ENCODE assay signal across 25 cellular contexts in the genomic region with DNA sequence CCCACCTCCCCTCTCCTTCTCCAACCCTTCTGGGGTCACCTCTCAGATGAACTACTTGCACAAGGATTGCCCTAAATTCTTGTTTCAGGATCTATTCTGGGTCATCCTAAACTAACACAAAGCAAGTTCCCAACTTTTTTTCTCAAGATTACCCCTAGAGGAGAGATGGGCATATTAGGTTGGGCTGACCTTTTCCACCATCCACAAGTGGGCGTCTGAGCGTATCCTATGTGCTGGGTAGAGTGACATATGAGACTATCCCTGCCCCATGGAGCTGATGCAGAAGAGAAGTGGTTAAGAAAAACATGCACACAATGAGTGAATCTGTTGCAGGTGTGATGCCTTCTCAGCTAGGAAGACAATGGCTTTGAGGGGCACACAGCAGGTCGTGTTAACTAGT.
DNase-seq lines count a peak whose midpoint lies in the region; ATAC-seq, FAIRE-seq and TF ChIP-seq lines count a peak whose summit lies in the region.
"Had no signal": no experiment of that assay in that cellular context is flagged by ENCODE, and none has a peak within 500 bp of the region (broad histone marks: within the 10 kb centered on the region; RNA-seq: fewer than 3 reads in every experiment).

No MANE protein-coding gene starts in this region.

- H4K20me1 ChIP-seq in GM23338 (replicated peaks; ENCODE audit: insufficient read depth) (no peaks in the 10 kb centered on the region), HCT116 (ENCODE audit: insufficient read depth) (no peaks in the 10 kb centered on the region), K562 (replicated peaks; ENCODE audit: control insufficient read depth, insufficient read depth, low read length) (no peaks in the 10 kb centered on the region), OCI-LY7 (ENCODE audit: insufficient read depth, low read length) (no peaks in the 10 kb centered on the region)
- H4K20me1 ChIP-seq: BLaER1 treated with 17β-estradiol and CSF1 and Interleukin-3, amounts not matched to agents 10 nM and 100 nM had no signal

- TF ChIP-seq POLR2A in HCT116 (IDR thresholded peaks at IDR 0.05; ENCODE audit: borderline replicate concordance, extremely low read depth, insufficient read depth, insufficient read length) (no peak), K562 (conservative IDR thresholded peaks at IDR 0.05) (no peak), spleen (IDR thresholded peaks at IDR 0.05) (no peak)

- H3K36me3 ChIP-seq in GM23338 (ENCODE audit: insufficient read depth) (no peaks in the 10 kb centered on the region), HCT116 (ENCODE audit: control insufficient read depth in 1 of 2, insufficient read depth in 2 of 2, low read length in 2 of 2) (no peaks in the 10 kb centered on the region), K562 (ENCODE audit: control insufficient read depth, insufficient read depth, low read length) (no peaks in the 10 kb centered on the region), OCI-LY7 (ENCODE audit: insufficient read depth, low read length) (no peaks in the 10 kb centered on the region), spleen (no peaks in the 10 kb centered on the region)
- H3K36me3 ChIP-seq: BLaER1 treated with 17β-estradiol and CSF1 and Interleukin-3, amounts not matched to agents 10 nM and 100 nM had no signal

- no peak overlapping the region for H3K4me2 ChIP-seq in GM23338
- no peak overlapping the region for H3K4me2 ChIP-seq in HCT116 (ENCODE audit: low read length)
- no peak overlapping the region for H3K4me2 ChIP-seq in K562 (ENCODE audit: insufficient read depth, low read length)
- no peak overlapping the region for H3K4me2 ChIP-seq in OCI-LY7 (ENCODE audit: low read length)
- H3K4me2 ChIP-seq: BLaER1 treated with 17β-estradiol and CSF1 and Interleukin-3, amounts not matched to agents 10 nM and 100 nM had no signal

- H3K4me1 ChIP-seq in GM23338 (ENCODE audit: insufficient read depth) (no peaks in the 10 kb centered on the region), HCT116 (ENCODE audit: control insufficient read depth in 1 of 2, insufficient read depth in 2 of 2, low read length in 2 of 2) (no peaks in the 10 kb centered on the region), K562 (replicated peaks in 1 of 2; ENCODE audit: control insufficient read depth in 2 of 2, insufficient read depth in 2 of 2, low read length in 2 of 2) (no peaks in the 10 kb centered on the region), OCI-LY7 (ENCODE audit: insufficient read depth, low read length, poor library complexity, severe bottlenecking) (no peaks in the 10 kb centered on the region), spleen (no peaks in the 10 kb centered on the region)
- H3K4me1 ChIP-seq: BLaER1 treated with 17β-estradiol and CSF1 and Interleukin-3, amounts not matched to agents 10 nM and 100 nM had no signal

- H3K27me3 Mint-ChIP-seq in GM23338 (ENCODE audit: insufficient read depth, low read depth, poor library complexity) (peaks cover 4% of the 10 kb centered on the region), glutamatergic neuron (ENCODE audit: unreplicated experiment) (peaks cover 3% of the 10 kb centered on the region), MCF 10A (ENCODE audit: insufficient read depth, unreplicated experiment) (no peaks in the 10 kb centered on the region)

- no TSS peak for BruUV-seq in HCT116 (replicated peaks; lab: Mats Ljungman, UMichigan)
- no TSS peak for BruUV-seq in K562 (replicated peaks; lab: Mats Ljungman, UMichigan)
- no TSS peak for BruUV-seq in OCI-LY7 (replicated peaks; lab: Mats Ljungman, UMichigan)
- BruUV-seq in MCF 10A (replicated peaks; lab: Mats Ljungman, UMichigan) = no TSS peak

- RAD21 ChIA-PET in HCT116 (lab: Charles Lee; ENCODE audit: low non-redundant PET in 1 of 2, low total read pairs in 2 of 2, uncharacterized antibody in 2 of 2, unreplicated experiment in 2 of 2) = no interaction called here

- H3F3A ChIP-seq in GM23338 (replicated peaks; ENCODE audit: low read depth) = no peaks in the 10 kb centered on the region

- H3K4me3 ChIP-seq in GM23338 (no peak overlapping the region), HCT116 (replicated peaks in 1 of 2; ENCODE audit: low read depth in 1 of 2, low read length in 2 of 2) (no peak overlapping the region), K562 (no peak overlapping the region), OCI-LY7 (ENCODE audit: low read depth, low read length, poor library complexity, severe bottlenecking) (no peak overlapping the region), spleen (no peak overlapping the region)
- H3K4me3 ChIP-seq: BLaER1 treated with 17β-estradiol and CSF1 and Interleukin-3, amounts not matched to agents 10 nM and 100 nM; GM12878; GM23248 had no signal

- H3K36me3 Mint-ChIP-seq in GM23338 (ENCODE audit: low read depth) (peaks cover 5% of the 10 kb centered on the region; the same call in 1 of the 3 replicates), glutamatergic neuron (ENCODE audit: unreplicated experiment) (peaks cover 7% of the 10 kb centered on the region), MCF 10A (ENCODE audit: insufficient read depth, unreplicated experiment) (no peaks in the 10 kb centered on the region)
- H3K36me3 Mint-ChIP-seq: CD14-positive monocyte had no signal

- H2AFZ ChIP-seq in GM23338 = no peak overlapping the region
- no peak overlapping the region for H2AFZ ChIP-seq in HCT116 (ENCODE audit: low read depth, low read length, poor library complexity, severe bottlenecking)
- no peak overlapping the region for H2AFZ ChIP-seq in K562 (ENCODE audit: low read depth, low read length)
- no peak overlapping the region for H2AFZ ChIP-seq in OCI-LY7 (ENCODE audit: low read length)
- H2AFZ ChIP-seq: GM23248 had no signal

- no peaks in the 10 kb centered on the region for H3K9me3 ChIP-seq in HCT116 (ENCODE audit: control insufficient read depth in 1 of 2, insufficient read depth in 1 of 2, low read depth in 1 of 2, low read length in 2 of 2)
- no peaks in the 10 kb centered on the region for H3K9me3 ChIP-seq in K562 (replicated peaks; ENCODE audit: control insufficient read depth, insufficient read depth, low read depth, low read length)
- no peaks in the 10 kb centered on the region for H3K9me3 ChIP-seq in OCI-LY7 (ENCODE audit: low read length)
- H3K9me3 ChIP-seq in spleen = peaks cover 0 to 18% (median 2%) of the 10 kb centered on the region in 8 donors

- H3K4me3 Mint-ChIP-seq in GM23338 = no peak overlapping the region
- H3K4me3 Mint-ChIP-seq in glutamatergic neuron (ENCODE audit: unreplicated experiment) = no peak overlapping the region
- H3K4me3 Mint-ChIP-seq in MCF 10A (ENCODE audit: unreplicated experiment) = no peak overlapping the region
- H3K4me3 Mint-ChIP-seq: B cell; CD14-positive monocyte; CD4-positive, alpha-beta T cell; CD8-positive, alpha-beta memory T cell; HFFc6 had no signal

- TF ChIP-seq CTCF in GM23338 (conservative IDR thresholded peaks at IDR 0.05; ENCODE audit: low read depth in 2 of 2) (peak; percentile 18 to 49; a peak in 3 of 4 replicates), HCT116 (IDR thresholded peaks at IDR 0.05 in 2 of 3, conservative IDR thresholded peaks at IDR 0.05 in 1 of 3; ENCODE audit: borderline replicate concordance in 1 of 3, insufficient read depth in 1 of 3, low read depth in 2 of 3, low read length in 2 of 3) (0 out of 6 replicates have a peak, but pooled peaks of 1 of the 3 experiments have one; percentile 19), K562 (IDR thresholded peaks at IDR 0.05 in 2 of 3, conservative IDR thresholded peaks at IDR 0.05 in 1 of 3; ENCODE audit: insufficient read depth in 2 of 3, low read depth in 1 of 3, low read length in 3 of 3) (peak in 2 of 3 experiments; percentile 54 to 75; a peak in 4 of 6 replicates), glutamatergic neuron (IDR thresholded peaks at IDR 0.05; ENCODE audit: partially characterized antibody, unreplicated experiment) (no peak), OCI-LY7 (conservative IDR thresholded peaks at IDR 0.05; ENCODE audit: low read length) (no peak), spleen (IDR thresholded peaks at IDR 0.05 in 8 of 11, conservative IDR thresholded peaks at IDR 0.05 in 3 of 11) (no peak), MCF 10A (IDR thresholded peaks at IDR 0.05; ENCODE audit: unreplicated experiment) (no peak)

- H3K27me3 ChIP-seq in GM23338 (ENCODE audit: insufficient read depth) = no peaks in the 10 kb centered on the region
- H3K27me3 ChIP-seq in HCT116 (ENCODE audit: insufficient read depth, low read length) = no peaks in the 10 kb centered on the region
- H3K27me3 ChIP-seq in K562 (ENCODE audit: control insufficient read depth in 2 of 2, insufficient read depth in 2 of 2, low read length in 2 of 2) = peaks cover 3 to 11% of the 10 kb centered on the region in 2 experiments; a peak in 4 of 5 replicates
- peaks cover 0 to 27% (median 0%) of the 10 kb centered on the region in 7 donors for H3K27me3 ChIP-seq in spleen (replicated peaks in 1 of 7)
- H3K27me3 ChIP-seq: BLaER1 treated with 17β-estradiol and CSF1 and Interleukin-3, amounts not matched to agents 10 nM and 100 nM had no signal

- TF ChIP-seq EP300 in K562 (IDR thresholded peaks at IDR 0.05; ENCODE audit: low read length) = no peak

- H3K9me3 Mint-ChIP-seq in GM23338 (peaks cover 9% of the 10 kb centered on the region; the same call in 1 of the 3 replicates), glutamatergic neuron (ENCODE audit: unreplicated experiment) (peaks cover 3% of the 10 kb centered on the region), MCF 10A (ENCODE audit: unreplicated experiment) (peaks cover 6% of the 10 kb centered on the region)
- H3K9me3 Mint-ChIP-seq: HFFc6 had no signal

- in situ Hi-C loops in K562 (cut with MboI) = no loop called here

- H3K9me2 ChIP-seq in GM23338 (ENCODE audit: insufficient read depth) = no peaks in the 10 kb centered on the region
- H3K9me2 ChIP-seq in HCT116 (ENCODE audit: insufficient read depth) = no peaks in the 10 kb centered on the region
- no peaks in the 10 kb centered on the region for H3K9me2 ChIP-seq in OCI-LY7 (ENCODE audit: insufficient read depth, low read length)

- H3K79me2 ChIP-seq in GM23338 (replicated peaks; ENCODE audit: insufficient read depth) (no peaks in the 10 kb centered on the region), HCT116 (ENCODE audit: insufficient read depth, low read length) (no peaks in the 10 kb centered on the region), K562 (ENCODE audit: control insufficient read depth, insufficient read depth, low read length) (no peaks in the 10 kb centered on the region), OCI-LY7 (ENCODE audit: insufficient read depth, low read depth, low read length) (no peaks in the 10 kb centered on the region)

- POLR2A ChIA-PET in HCT116 (lab: Charles Lee) (no interaction called here), K562 (lab: Yijun Ruan, JAX) (interaction anchor here (0.7 to 1.0 kb wide), 2 partner anchors 7 to 216 kb away, joined by 3 to 5 read pairs; no protein-coding TSS in a partner anchor), OCI-LY7 (lab: Charles Lee) (no interaction called here), MCF 10A (lab: Yijun Ruan, JAX) (interaction anchor here (0.6 kb wide), 1 partner anchor 72 kb away, joined by 4 read pairs; no protein-coding TSS in a partner anchor)

- H3K4me1 Mint-ChIP-seq in GM23338 (no peaks in the 10 kb centered on the region), glutamatergic neuron (ENCODE audit: low read depth, unreplicated experiment) (no peaks in the 10 kb centered on the region), MCF 10A (ENCODE audit: insufficient read depth, unreplicated experiment) (no peaks in the 10 kb centered on the region)
- H3K4me1 Mint-ChIP-seq: B cell; CD14-positive monocyte; CD8-positive, alpha-beta memory T cell had no signal

- peak; percentile 33 for DNase-seq in GM23338 (ENCODE audit: low spot score)
- no peak for DNase-seq in HCT116 (ENCODE audit: low read depth, low spot score)
- no peak for DNase-seq in K562 (ENCODE audit: extremely low read depth in 1 of 4, low spot score in 3 of 4)
- no peak for DNase-seq in glutamatergic neuron
- DNase-seq in OCI-LY7 (ENCODE audit: low spot score) = no peak
- no peak for DNase-seq in spleen
- DNase-seq in MCF 10A (ENCODE audit: unreplicated experiment) = no peak
- no peak for DNase-seq in OCI-M2 (lab: John Stamatoyannopoulos, UW; ENCODE audit: unreplicated experiment)
- DNase-seq: CD4-positive, alpha-beta T cell; CD8-positive, alpha-beta memory T cell; DMS 273 treated with DMSO at 0.1 percent for 48 hours; DMS79; EL; GDM1; GM23248; HFFc6 had no signal

- no peak for FAIRE-seq in K562 (lab: Jason Lieb, UNC)
- FAIRE-seq: A204.1, D721Med, GM12878, GM19239, H54 had no signal

- no peak overlapping the region for H3K27ac ChIP-seq in GM23338 (ENCODE audit: low read depth)
- no peak overlapping the region for H3K27ac ChIP-seq in HCT116 (ENCODE audit: low read depth, low read length)
- H3K27ac ChIP-seq in K562 (ENCODE audit: extremely low read depth, low read depth, low read length) = no peak overlapping the region
- H3K27ac ChIP-seq in OCI-LY7 (ENCODE audit: low read depth, low read length, poor library complexity, severe bottlenecking) = no peak overlapping the region
- no peak overlapping the region for H3K27ac ChIP-seq in spleen
- H3K27ac ChIP-seq: 22Rv1; BLaER1 treated with 17β-estradiol and CSF1 and Interleukin-3, amounts not matched to agents 10 nM and 100 nM; GM23248 had no signal

- peak; percentile 18; the same call in 1 of the 2 replicates for TF ChIP-seq RAD21 in HCT116 (IDR thresholded peaks at IDR 0.05; ENCODE audit: low read depth)
- no peak for TF ChIP-seq RAD21 in K562 (CRISPR knock-in tag; conservative IDR thresholded peaks at IDR 0.05 in 1 of 2, IDR thresholded peaks at IDR 0.05 in 1 of 2)

- H3K27ac Mint-ChIP-seq in GM23338 (no peak overlapping the region), glutamatergic neuron (ENCODE audit: unreplicated experiment) (peak overlapping the region; percentile 33), MCF 10A (ENCODE audit: low read depth, unreplicated experiment) (no peak overlapping the region)
- H3K27ac Mint-ChIP-seq: B cell; CD4-positive, alpha-beta T cell; CD8-positive, alpha-beta memory T cell; HFFc6 had no signal

- intact Hi-C loops in HCT116 (cut with micrococcal nuclease) (no loop called here), K562 (cut with micrococcal nuclease) (no loop called here), OCI-LY7 (cut with micrococcal nuclease; ENCODE audit: unreplicated experiment) (no loop called here), spleen (cut with DNase I; ENCODE audit: low total_unique reads) (no loop called here), MCF 10A (cut with micrococcal nuclease) (no loop called here)

- no peak overlapping the region for H3K9ac ChIP-seq in HCT116 (ENCODE audit: low read length)
- no peak overlapping the region for H3K9ac ChIP-seq in K562 (ENCODE audit: insufficient read depth in 1 of 2, low read depth in 2 of 2, low read length in 2 of 2)
- H3K9ac ChIP-seq: BLaER1 treated with 17β-estradiol and CSF1 and Interleukin-3, amounts not matched to agents 10 nM and 100 nM; GM23248 had no signal

- CTCF ChIA-PET in HCT116 (lab: Charles Lee) (interaction anchor here (0.8 kb wide), 1 partner anchor 201 kb away, joined by 3 read pairs; no protein-coding TSS in a partner anchor), K562 (lab: Yijun Ruan, JAX; ENCODE audit: low intra/inter-chr PET ratio) (no interaction called here), OCI-LY7 (lab: Charles Lee; ENCODE audit: unreplicated experiment) (no interaction called here), MCF 10A (lab: Yijun Ruan, JAX) (interaction anchor here (0.6 kb wide), 1 partner anchor 95 kb away, joined by 3 read pairs; no protein-coding TSS in a partner anchor)

- ATAC-seq in GM23338 (peak; percentile 26; the same call in 1 of the 3 replicates), HCT116 (no peak), K562 (no peak)
- ATAC-seq: GM12878 had no signal

- no peaks in the 10 kb centered on the region for H3K9me1 ChIP-seq in K562 (ENCODE audit: control insufficient read depth, insufficient read depth, low read length)

- 3% methylated on average over 3 of the region's 3 CpGs for WGBS in K562 (ENCODE audit: insufficient coverage, low coverage, missing lambda C conversion rate)
- 50 to 77% (median 68%) methylated on average over 3 of the region's 3 CpGs for WGBS in spleen, 5 donors

Comparison
In these comparisons a context has a peak if more than half of its experiments do, and no peak if none do; other contexts are left out.
1. CTCF ChIP-seq: peak in GM23338 (2 of 2) and K562 (2 of 3); none in glutamatergic neuron (single experiment), OCI-LY7 (single experiment), spleen (0 of 11) and MCF 10A (single experiment).
2. CTCF ChIA-PET loops: an anchor here in HCT116 (0.8 kb wide) and MCF 10A (0.6 kb wide); none called in K562 and OCI-LY7.
3. POLR2A ChIA-PET loops: an anchor here in K562 (0.7 to 1.0 kb wide) and MCF 10A (0.6 kb wide); none called in HCT116 and OCI-LY7.